1 cellular context compared by ENCODE assay signal in genomic region chr9:105457560-105458294, GRCh38.
TF ChIP-seq lines count a peak whose summit lies in the region.

No MANE protein-coding gene starts in this region.

TF ChIP-seq in IMR-90, 13 proteins besides CTCF, POLR2A, EP300 and RAD21:
- TF ChIP-seq, protein P1, sequence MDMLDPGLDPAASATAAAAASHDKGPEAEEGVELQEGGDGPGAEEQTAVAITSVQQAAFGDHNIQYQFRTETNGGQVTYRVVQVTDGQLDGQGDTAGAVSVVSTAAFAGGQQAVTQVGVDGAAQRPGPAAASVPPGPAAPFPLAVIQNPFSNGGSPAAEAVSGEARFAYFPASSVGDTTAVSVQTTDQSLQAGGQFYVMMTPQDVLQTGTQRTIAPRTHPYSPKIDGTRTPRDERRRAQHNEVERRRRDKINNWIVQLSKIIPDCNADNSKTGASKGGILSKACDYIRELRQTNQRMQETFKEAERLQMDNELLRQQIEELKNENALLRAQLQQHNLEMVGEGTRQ (IDR thresholded peaks at IDR 0.05; ENCODE audit: low read depth, low read length): no peak
- TF ChIP-seq MAFK (IDR thresholded peaks at IDR 0.05; ENCODE audit: low read depth, low read length): no peak
- TF ChIP-seq RFX5 (IDR thresholded peaks at IDR 0.05; ENCODE audit: low read depth, low read length): no peak
- no peak for TF ChIP-seq CEBPB (IDR thresholded peaks at IDR 0.05; ENCODE audit: low read depth, low read length)
- TF ChIP-seq SMC3 (IDR thresholded peaks at IDR 0.05; ENCODE audit: low read depth, low read length): no peak
- no peak for TF ChIP-seq BHLHE40 (IDR thresholded peaks at IDR 0.05; ENCODE audit: low read depth, low read length)
